Comparison of ENCODE assay signal across 18 cellular contexts in genomic region chr6:142749556-142749955, GRCh38.
DNase-seq lines count a peak whose midpoint lies in the region; ATAC-seq, FAIRE-seq and TF ChIP-seq lines count a peak whose summit lies in the region.
"Had no signal": no experiment of that assay in that cellular context is flagged by ENCODE, and none has a peak within 500 bp of the region (broad histone marks: within the 10 kb centered on the region; RNA-seq: fewer than 3 reads in every experiment).

No MANE protein-coding gene starts in this region.

- 73% methylated on average over 3 of the region's 3 CpGs for WGBS in liver
- 25 to 52% (median 33%) methylated on average over 3 of the region's 3 CpGs for WGBS in small intestine, 3 donors

- H3K36me3 Mint-ChIP-seq in CD4-positive, CD25-positive, alpha-beta regulatory T cell, result peaks cover 14% of the 10 kb centered on the region
- peaks cover 11% of the 10 kb centered on the region for H3K36me3 Mint-ChIP-seq in T-cell

- H3K4me1 Mint-ChIP-seq in CD4-positive, CD25-positive, alpha-beta regulatory T cell, result peaks cover 7 to 23% (median 17%) of the 10 kb centered on the region in 4 donors
- peaks cover 13 to 22% (median 21%) of the 10 kb centered on the region in 3 donors for H3K4me1 Mint-ChIP-seq in T-cell

- H3K4me3 ChIP-seq in CD4-positive, CD25-positive, alpha-beta regulatory T cell (ENCODE audit: low read depth, low read length), result no peak overlapping the region
- H3K4me3 ChIP-seq in liver (ENCODE audit: low read depth in 1 of 3, low read length in 3 of 3) (no peak overlapping the region), small intestine (ENCODE audit: low read depth in 1 of 2, low read length in 2 of 2) (no peak overlapping the region)
- H3K4me3 ChIP-seq: GM12878, GM23248, HAP-1 had no signal

- no peak for TF ChIP-seq CTCF in liver (IDR thresholded peaks at IDR 0.05; ENCODE audit: low read depth, low read length, missing input control)

- no peaks in the 10 kb centered on the region for H3K9me3 Mint-ChIP-seq in CD4-positive, CD25-positive, alpha-beta regulatory T cell
- no peaks in the 10 kb centered on the region for H3K9me3 Mint-ChIP-seq in T-cell
- H3K9me3 Mint-ChIP-seq: CD4-positive, alpha-beta T cell had no signal

- no peak for DNase-seq in CD4-positive, CD25-positive, alpha-beta regulatory T cell
- DNase-seq in T-cell (no peak), small intestine (peak; percentile 20), NCI-H1092 treated with DMSO at 0.1 percent for 48 hours (lab: John Stamatoyannopoulos, UW) (no peak), epidermal melanocyte (ENCODE audit: insufficient read length, low spot score) (no peak), kidney glomerular epithelial cell (lab: John Stamatoyannopoulos, UW) (no peak)
- DNase-seq: ACHN; BE2C; C1 segment of cervical spinal cord; CD4-positive, alpha-beta T cell; DMS153; DND-41; EL; GM23248 had no signal

- TF ChIP-seq RAD21 in liver (IDR thresholded peaks at IDR 0.05), result peak; percentile 15 to 44

- ATAC-seq in CD4-positive, CD25-positive, alpha-beta regulatory T cell (ENCODE audit: low read depth in 2 of 2), result no peak
- no peak for ATAC-seq in T-cell (replicated peaks in 1 of 4)
- ATAC-seq: GM12878 had no signal

- H3K27me3 ChIP-seq in CD4-positive, CD25-positive, alpha-beta regulatory T cell (ENCODE audit: control insufficient read depth, insufficient read depth, low read length), result no peaks in the 10 kb centered on the region
- H3K27me3 ChIP-seq in liver (ENCODE audit: control insufficient read depth in 4 of 4, insufficient read depth in 4 of 4, low read length in 3 of 4) (no peaks in the 10 kb centered on the region), small intestine (ENCODE audit: control insufficient read depth in 2 of 2, insufficient read depth in 2 of 2, low read length in 2 of 2) (no peaks in the 10 kb centered on the region)
- H3K27me3 ChIP-seq: BE2C had no signal

- peak overlapping the region in 2 of 3 donors; percentile 3 to 33 for H3K27ac Mint-ChIP-seq in CD4-positive, CD25-positive, alpha-beta regulatory T cell
- H3K27ac Mint-ChIP-seq in T-cell, result peak overlapping the region; percentile 9 to 16
- H3K27ac Mint-ChIP-seq: CD4-positive, alpha-beta T cell had no signal

- H3K36me3 ChIP-seq in CD4-positive, CD25-positive, alpha-beta regulatory T cell (ENCODE audit: control insufficient read depth, insufficient read depth, low read length), result peaks cover 28% of the 10 kb centered on the region
- peaks cover 0 to 9% (median under 1%) of the 10 kb centered on the region in 4 donors for H3K36me3 ChIP-seq in liver (ENCODE audit: control insufficient read depth in 4 of 4, insufficient read depth in 3 of 4, low read depth in 1 of 4, low read length in 3 of 4)
- peaks cover 2 to 7% of the 10 kb centered on the region in 2 donors for H3K36me3 ChIP-seq in small intestine (ENCODE audit: control insufficient read depth in 2 of 2, insufficient read depth in 2 of 2, low read length in 2 of 2)
- H3K36me3 ChIP-seq: BE2C, HAP-1 had no signal

- no peak overlapping the region for H3K9ac ChIP-seq in liver (ENCODE audit: low read depth in 1 of 2, low read length in 2 of 2)
- H3K9ac ChIP-seq: GM23248 had no signal

- no peak for FAIRE-seq in small intestine (lab: Jason Lieb, UNC)
- FAIRE-seq: A204.1 had no signal

- H3K4me3 Mint-ChIP-seq in CD4-positive, CD25-positive, alpha-beta regulatory T cell, result no peak overlapping the region
- H3K4me3 Mint-ChIP-seq in T-cell, result no peak overlapping the region
- H3K4me3 Mint-ChIP-seq: CD4-positive, alpha-beta T cell had no signal

- H3K4me1 ChIP-seq in CD4-positive, CD25-positive, alpha-beta regulatory T cell (ENCODE audit: control insufficient read depth, insufficient read depth, low read length, poor library complexity, severe bottlenecking), result no peaks in the 10 kb centered on the region
- H3K4me1 ChIP-seq in liver (ENCODE audit: control insufficient read depth in 4 of 4, insufficient read depth in 4 of 4, low read length in 3 of 4) (no peaks in the 10 kb centered on the region), small intestine (ENCODE audit: control insufficient read depth in 2 of 2, insufficient read depth in 1 of 2, low read depth in 1 of 2, low read length in 1 of 2) (no peaks in the 10 kb centered on the region)
- H3K4me1 ChIP-seq: BE2C, HAP-1 had no signal

- POLR2A ChIA-PET in T-cell (lab: Charles Lee), result interaction anchor here in 1 of 2 donors (0.8 kb wide), 1 partner anchor 14 kb away, joined by 3 read pairs; no protein-coding TSS in a partner anchor

- peaks cover 6% of the 10 kb centered on the region for H3K27me3 Mint-ChIP-seq in CD4-positive, CD25-positive, alpha-beta regulatory T cell
- no peaks in the 10 kb centered on the region for H3K27me3 Mint-ChIP-seq in T-cell
- H3K27me3 Mint-ChIP-seq: CD4-positive, alpha-beta T cell had no signal

- CTCF ChIA-PET in T-cell (lab: Charles Lee), result interaction anchor here (0.6 to 1.9 kb wide), 4 partner anchors 27 to 140 kb away, joined by 3 to 5 read pairs (median 4); no protein-coding TSS in a partner anchor

- H3K27ac ChIP-seq in CD4-positive, CD25-positive, alpha-beta regulatory T cell (ENCODE audit: insufficient read depth, low read length, poor library complexity, severe bottlenecking), result no peak overlapping the region
- H3K27ac ChIP-seq in liver (ENCODE audit: low read depth in 1 of 2, low read length in 2 of 2) (no peak overlapping the region), small intestine (ENCODE audit: low read depth in 1 of 2, low read length in 1 of 2) (no peak overlapping the region)
- H3K27ac ChIP-seq: GM23248 had no signal

- no peaks in the 10 kb centered on the region for H3K9me3 ChIP-seq in CD4-positive, CD25-positive, alpha-beta regulatory T cell (ENCODE audit: control insufficient read depth in 2 of 2, low read length in 2 of 2)
- H3K9me3 ChIP-seq in liver (ENCODE audit: control insufficient read depth in 4 of 4, low read length in 3 of 4), result no peaks in the 10 kb centered on the region
- H3K9me3 ChIP-seq in small intestine (ENCODE audit: control insufficient read depth, low read depth), result no peaks in the 10 kb centered on the region
- H3K9me3 ChIP-seq: BE2C, HAP-1 had no signal

TF ChIP-seq in liver, 16 proteins besides CTCF, POLR2A, EP300 and RAD21:
- peak; percentile 51 for TF ChIP-seq HNF4G (IDR thresholded peaks at IDR 0.05)
- TF ChIP-seq FOXA1 (IDR thresholded peaks at IDR 0.05), result no peak
- peak; percentile 81 for TF ChIP-seq HNF4A (conservative IDR thresholded peaks at IDR 0.05)
